19 cellular contexts compared by ENCODE assay signal in genomic region chr6:4459981-4460380, GRCh38.
A peak's percentile ranks its signal among the peaks of the same experiment; 100 is the strongest.
DNase-seq lines count a peak whose midpoint lies in the region; ATAC-seq and TF ChIP-seq lines count a peak whose summit lies in the region.
"Had no signal": no experiment of that assay in that cellular context is flagged by ENCODE, and none has a peak within 500 bp of the region (broad histone marks: within the 10 kb centered on the region; RNA-seq: fewer than 3 reads in every experiment).

No MANE protein-coding gene starts in this region.

- peaks cover 4% of the 10 kb centered on the region for H3K9me3 Mint-ChIP-seq in glutamatergic neuron (ENCODE audit: unreplicated experiment)
- no peaks in the 10 kb centered on the region for H3K9me3 Mint-ChIP-seq in activated T-cell treated with anti-CD3 and anti-CD28 coated beads, Interleukin-2, amount 50 U/mL, for 72 hours
- H3K9me3 Mint-ChIP-seq: activated naive CD4-positive, alpha-beta T cell treated with anti-CD3 and anti-CD28 coated beads for 36 hours; central memory CD8-positive, alpha-beta T cell; memory B cell; stimulated activated effector memory CD8-positive, alpha-beta T cell treated with anti-CD3 and anti-CD28 coated beads, Interleukin-12 subunit alpha, Interleukin-12 subunit beta, amount 100 ng/mL, for 72 hours; T-helper 1 cell treated with Interleukin-12 subunit alpha and Interleukin-12 subunit beta and Interleukin-4 antibody, amounts not matched to agents 30 μg/mL and 1 μg/mL, for 36 hours had no signal

- peaks cover 3% of the 10 kb centered on the region for H3K27me3 Mint-ChIP-seq in glutamatergic neuron (ENCODE audit: unreplicated experiment)
- no peaks in the 10 kb centered on the region for H3K27me3 Mint-ChIP-seq in activated T-cell treated with anti-CD3 and anti-CD28 coated beads, Interleukin-2, amount 50 U/mL, for 72 hours (ENCODE audit: low read depth)

- H3K4me3 ChIP-seq in left ventricle myocardium inferior (no peak overlapping the region), uterus (no peak overlapping the region)
- H3K4me3 ChIP-seq: thyroid gland had no signal

- H3K4me3 Mint-ChIP-seq in glutamatergic neuron (ENCODE audit: unreplicated experiment): no peak overlapping the region
- H3K4me3 Mint-ChIP-seq in activated T-cell treated with anti-CD3 and anti-CD28 coated beads, Interleukin-2, amount 50 U/mL, for 72 hours: no peak overlapping the region
- H3K4me3 Mint-ChIP-seq: activated naive CD4-positive, alpha-beta T cell treated with anti-CD3 and anti-CD28 coated beads for 36 hours; central memory CD8-positive, alpha-beta T cell; memory B cell; stimulated activated effector memory CD8-positive, alpha-beta T cell treated with anti-CD3 and anti-CD28 coated beads, Interleukin-12 subunit alpha, Interleukin-12 subunit beta, amount 100 ng/mL, for 72 hours; T-helper 1 cell treated with Interleukin-12 subunit alpha and Interleukin-12 subunit beta and Interleukin-4 antibody, amounts not matched to agents 30 μg/mL and 1 μg/mL, for 36 hours had no signal

- H3K27ac ChIP-seq in left ventricle myocardium inferior (replicated peaks) (peak overlapping the region; percentile 81), uterus (peak overlapping the region; percentile 64 to 70)

- intact Hi-C loops in left ventricle myocardium inferior (cut with micrococcal nuclease): no loop called here
- intact Hi-C loops in left ventricle myocardium superior (cut with micrococcal nuclease): no loop called here
- intact Hi-C loops in uterus (cut with DNase I; ENCODE audit: low total_unique reads): no loop called here

- no peak for TF ChIP-seq CTCF in left ventricle myocardium inferior (IDR thresholded peaks at IDR 0.05; ENCODE audit: borderline replicate concordance)
- no peak for TF ChIP-seq CTCF in glutamatergic neuron (IDR thresholded peaks at IDR 0.05; ENCODE audit: partially characterized antibody, unreplicated experiment)
- TF ChIP-seq CTCF in uterus (IDR thresholded peaks at IDR 0.05): no peak

- H3K36me3 Mint-ChIP-seq in glutamatergic neuron (ENCODE audit: unreplicated experiment): peaks cover 4% of the 10 kb centered on the region
- no peaks in the 10 kb centered on the region for H3K36me3 Mint-ChIP-seq in activated T-cell treated with anti-CD3 and anti-CD28 coated beads, Interleukin-2, amount 50 U/mL, for 72 hours (ENCODE audit: insufficient read depth in 2 of 2)
- H3K36me3 Mint-ChIP-seq: memory B cell; stimulated activated effector memory CD8-positive, alpha-beta T cell treated with anti-CD3 and anti-CD28 coated beads, Interleukin-12 subunit alpha, Interleukin-12 subunit beta, amount 100 ng/mL, for 72 hours had no signal

- peaks cover 26% of the 10 kb centered on the region for H3K4me1 Mint-ChIP-seq in glutamatergic neuron (ENCODE audit: low read depth, unreplicated experiment)
- H3K4me1 Mint-ChIP-seq in activated T-cell treated with anti-CD3 and anti-CD28 coated beads, Interleukin-2, amount 50 U/mL, for 72 hours (ENCODE audit: low read depth): no peaks in the 10 kb centered on the region
- H3K4me1 Mint-ChIP-seq: central memory CD8-positive, alpha-beta T cell; memory B cell; stimulated activated effector memory CD8-positive, alpha-beta T cell treated with anti-CD3 and anti-CD28 coated beads, Interleukin-12 subunit alpha, Interleukin-12 subunit beta, amount 100 ng/mL, for 72 hours had no signal

- TF ChIP-seq POLR2A in uterus (IDR thresholded peaks at IDR 0.05): no peak

- no peaks in the 10 kb centered on the region for H3K36me3 ChIP-seq in left ventricle myocardium inferior
- no peaks in the 10 kb centered on the region for H3K36me3 ChIP-seq in uterus
- H3K36me3 ChIP-seq: thyroid gland had no signal

- H3K9me3 ChIP-seq in left ventricle myocardium inferior (replicated peaks) (peaks cover 11% of the 10 kb centered on the region), uterus (no peaks in the 10 kb centered on the region)
- H3K9me3 ChIP-seq: thyroid gland had no signal

- DNase-seq in left ventricle myocardium inferior (no peak), left ventricle myocardium superior (no peak), glutamatergic neuron (peak; percentile 68), retina (peak; percentile 50), uterus (no peak), EL (no peak)
- no peak for DNase-seq in activated T-cell treated with anti-CD3 and anti-CD28 coated beads, Interleukin-2, amount 50 U/mL, for 72 hours
- DNase-seq: activated CD4-positive, alpha-beta T cell treated with anti-CD3 and anti-CD28 coated beads for 48 hours; activated naive CD4-positive, alpha-beta T cell treated with anti-CD3 and anti-CD28 coated beads for 36 hours; activated T-cell treated with anti-CD3 and anti-CD28 coated beads, Interleukin-2, amount 50 U/mL, for 48 hours; H7; NCI-H1417 treated with DMSO at 0.1 percent for 48 hours had no signal

- ATAC-seq in left ventricle myocardium superior: no peak
- ATAC-seq in activated CD4-positive, CD25-positive, alpha-beta regulatory T cell treated with anti-CD3 and anti-CD28 coated beads, Interleukin-2, amount 50 U/mL, for 24 hours: no peak
- ATAC-seq in activated T-cell treated with anti-CD3 and anti-CD28 coated beads, Interleukin-2, amount 50 U/mL, for 72 hours (replicated peaks in 1 of 2): no peak
- ATAC-seq: stimulated activated effector memory CD8-positive, alpha-beta T cell treated with anti-CD3 and anti-CD28 coated beads, Interleukin-12 subunit alpha, Interleukin-12 subunit beta, amount 100 ng/mL, for 72 hours had no signal

- no peaks in the 10 kb centered on the region for H3K27me3 ChIP-seq in left ventricle myocardium inferior (ENCODE audit: low read depth)
- no peaks in the 10 kb centered on the region for H3K27me3 ChIP-seq in uterus
- H3K27me3 ChIP-seq: dorsolateral prefrontal cortex, thyroid gland had no signal

- H3K4me1 ChIP-seq in left ventricle myocardium inferior (peaks cover 29% of the 10 kb centered on the region), uterus (peaks cover 0 to 2% of the 10 kb centered on the region in 2 donors)

- H3K27ac Mint-ChIP-seq in glutamatergic neuron (ENCODE audit: unreplicated experiment): peak overlapping the region; percentile 54
- H3K27ac Mint-ChIP-seq in activated T-cell treated with anti-CD3 and anti-CD28 coated beads, Interleukin-2, amount 50 U/mL, for 72 hours: no peak overlapping the region
- H3K27ac Mint-ChIP-seq: activated naive CD4-positive, alpha-beta T cell treated with anti-CD3 and anti-CD28 coated beads for 36 hours; memory B cell; stimulated activated effector memory CD8-positive, alpha-beta T cell treated with anti-CD3 and anti-CD28 coated beads, Interleukin-12 subunit alpha, Interleukin-12 subunit beta, amount 100 ng/mL, for 72 hours; T-helper 1 cell treated with Interleukin-12 subunit alpha and Interleukin-12 subunit beta and Interleukin-4 antibody, amounts not matched to agents 30 μg/mL and 1 μg/mL, for 36 hours had no signal

Comparison
In these comparisons a context has a peak if more than half of its experiments do, and no peak if none do; other contexts are left out.
1. DNase-seq: peak in glutamatergic neuron (single experiment) and retina (single experiment); none in left ventricle myocardium inferior (single experiment), left ventricle myocardium superior (single experiment), uterus (0 of 2), activated T-cell treated with anti-CD3 and anti-CD28 coated beads, Interleukin-2, amount 50 U/mL, for 72 hours (0 of 2) and EL (single experiment).